ENCODE assay signal across 21 cellular contexts in genomic region chr3:116318370-116318769, GRCh38.
DNase-seq lines count a peak whose midpoint lies in the region; ATAC-seq, FAIRE-seq and TF ChIP-seq lines count a peak whose summit lies in the region.
"Had no signal": no experiment of that assay in that cellular context is flagged by ENCODE, and none has a peak within 500 bp of the region (broad histone marks: within the 10 kb centered on the region; RNA-seq: fewer than 3 reads in every experiment).

No MANE protein-coding gene starts in this region.

- DNase-seq in NCI-H146 (lab: John Stamatoyannopoulos, UW) = peak; percentile 25
- DNase-seq in NCI-H146 treated with DMSO at 0.1 percent for 48 hours (lab: John Stamatoyannopoulos, UW; ENCODE audit: unreplicated experiment) = no peak
- peak in 1 of 2 experiments; percentile 28 for DNase-seq in SJCRH30
- DNase-seq in Peyer's patch = no peak
- DNase-seq: Caco-2; CD4-positive, CD25-positive, alpha-beta regulatory T cell; CD8-positive, alpha-beta T cell; DMS153; DND-41; GDM1; H9 had no signal

- no peak overlapping the region for H3K4me3 ChIP-seq in SJCRH30
- no peak overlapping the region for H3K4me3 ChIP-seq in Peyer's patch
- H3K4me3 ChIP-seq: BLaER1, GM12878, GM23338 had no signal

- H3K36me3 ChIP-seq in SJCRH30 (no peaks in the 10 kb centered on the region), Peyer's patch (no peaks in the 10 kb centered on the region)
- H3K36me3 ChIP-seq: BLaER1 had no signal

- peaks cover 8% of the 10 kb centered on the region for H3K4me1 ChIP-seq in SJCRH30
- no peaks in the 10 kb centered on the region for H3K4me1 ChIP-seq in Peyer's patch
- H3K4me1 ChIP-seq: BLaER1, Caco-2 had no signal

- TF ChIP-seq POLR2A in Peyer's patch (IDR thresholded peaks at IDR 0.05) = no peak

- peak; percentile 25 for FAIRE-seq in G401.6 (lab: Jason Lieb, UNC)
- FAIRE-seq: A204.1, GM12878, GM19239 had no signal

- TF ChIP-seq CTCF in Peyer's patch (IDR thresholded peaks at IDR 0.05) = no peak

- H3K27ac ChIP-seq in SJCRH30 (peak overlapping the region; percentile 63), Peyer's patch (no peak overlapping the region)
- H3K27ac ChIP-seq: 22Rv1, BLaER1, C4-2B had no signal

- H3K27me3 ChIP-seq in SJCRH30 (no peaks in the 10 kb centered on the region), Peyer's patch (no peaks in the 10 kb centered on the region)
- H3K27me3 ChIP-seq: BLaER1 had no signal

- ATAC-seq in GM21423 (IDR thresholded peaks at IDR 0.05; ENCODE audit: unreplicated experiment) = no peak
- ATAC-seq: CD8-positive, alpha-beta T cell; GM12878; GM23338; HCT116 had no signal

- H3K9me3 ChIP-seq in SJCRH30 (replicated peaks) = no peaks in the 10 kb centered on the region
- no peaks in the 10 kb centered on the region for H3K9me3 ChIP-seq in Peyer's patch
- H3K9me3 ChIP-seq: BLaER1, Caco-2 had no signal
